Comparison of ENCODE assay signal across 11 cellular contexts in the genomic region with DNA sequence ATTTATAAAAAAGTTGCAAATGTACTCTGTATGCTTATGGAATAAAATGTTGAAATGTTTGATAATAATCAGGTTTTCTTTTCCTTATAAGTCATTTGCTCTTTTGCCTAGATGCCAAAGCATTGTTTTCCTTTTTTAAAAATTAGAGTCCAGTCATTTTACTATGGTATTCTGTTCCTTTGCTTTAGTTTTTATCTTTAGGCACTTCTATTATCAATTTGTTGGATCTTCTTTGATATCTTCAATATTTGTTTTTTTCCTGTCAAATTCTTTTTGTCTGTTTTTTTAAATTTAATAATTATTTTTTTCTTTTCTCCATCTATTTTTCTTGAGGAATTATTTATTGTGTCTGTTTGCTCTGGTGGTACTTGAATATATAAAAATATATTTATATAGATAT. TPM values are rescaled to one million over a fixed set of nuclear protein-coding genes. Genes with fewer than 3 reads are reported as not detected.
A peak's percentile ranks its signal among the peaks of the same experiment; 100 is the strongest.
DNase-seq lines count a peak whose midpoint lies in the region; FAIRE-seq and TF ChIP-seq lines count a peak whose summit lies in the region.
"Not testable (repeated sequence)": the region's sequence is repeated elsewhere in the genome, so short reads cannot be mapped to it uniquely, and the experiment has no call there.
"Had no signal": no experiment of that assay in that cellular context is flagged by ENCODE, and none has a peak within 500 bp of the region (broad histone marks: within the 10 kb centered on the region; RNA-seq: fewer than 3 reads in every experiment).

No MANE protein-coding gene starts in this region.

- CTCF ChIA-PET in HEK293 (lab: Yijun Ruan, JAX): interaction anchor here (3.4 kb wide), 1 partner anchor 10 kb away, joined by 14 read pairs; no protein-coding TSS in a partner anchor

- peak; percentile 43 for FAIRE-seq in A204.1 (lab: Jason Lieb, UNC)
- FAIRE-seq in TTC549 (lab: Jason Lieb, UNC): peak; percentile 29
- peak; percentile 80 for FAIRE-seq in colon (lab: Jason Lieb, UNC)
- peak; percentile 82 for FAIRE-seq in frontal cortex (lab: Jason Lieb, UNC)
- peak; percentile 76 for FAIRE-seq in kidney (lab: Jason Lieb, UNC)

- not testable (repeated sequence) for TF ChIP-seq CTCF in HEK293 (tag by site-specific recombination; IDR thresholded peaks at IDR 0.05); kidney (IDR thresholded peaks at IDR 0.05; ENCODE audit: borderline replicate concordance, extremely low read depth, insufficient read depth)

- not testable (repeated sequence) for H3K4me1 ChIP-seq in HEK293 (ENCODE audit: control insufficient read depth, insufficient read depth, low read length); kidney (ENCODE audit: control insufficient read depth in 1 of 2, insufficient read depth in 1 of 2, low read depth in 1 of 2, low read length in 2 of 2)

- not testable (repeated sequence) for H3K9ac ChIP-seq in kidney (ENCODE audit: low read length in 2 of 2)

- POLR2A ChIA-PET in HEK293 (lab: Yijun Ruan, JAX): not testable (repeated sequence)

- H3K36me3 ChIP-seq in HEK293 (ENCODE audit: control insufficient read depth in 2 of 2, insufficient read depth in 1 of 2, low read length in 2 of 2); kidney (ENCODE audit: control insufficient read depth in 1 of 2, insufficient read depth in 2 of 2, low read length in 2 of 2): not testable (repeated sequence)

- not testable (repeated sequence) for H3K4me3 ChIP-seq in HEK293 (ENCODE audit: low read depth, low read length); kidney (ENCODE audit: low read length in 2 of 2)

- not testable (repeated sequence) for H3K27ac ChIP-seq in HEK293 (ENCODE audit: extremely low read depth, low read depth, low read length); kidney (ENCODE audit: low read depth in 2 of 2, low read length in 2 of 2)

- intact Hi-C loops in kidney (cut with DNase I): not testable (repeated sequence)

- H3K9me3 ChIP-seq in HEK293 (ENCODE audit: control insufficient read depth, insufficient read depth, low read depth, low read length); kidney (ENCODE audit: control insufficient read depth in 1 of 2, low read length in 2 of 2): not testable (repeated sequence)

- not testable (repeated sequence) for DNase-seq in frontal cortex (ENCODE audit: low spot score in 2 of 2); kidney

TF ChIP-seq in HEK293, 187 proteins besides CTCF, POLR2A, EP300 and RAD21:
- TF ChIP-seq ZNF133 (tag by site-specific recombination; IDR thresholded peaks at IDR 0.05): peak; percentile 90

RNA-seq across cellular contexts. Expression of a gene that starts 28.3 kb away (rescaled TPM):
- total RNA-seq in frontal cortex (2.9 TPM), kidney (8.9 TPM)
- 2.4 TPM for polyA plus RNA-seq in kidney (ENCODE audit: insufficient read depth, low read depth, low replicate concordance)
- total RNA-seq: CD4-positive, alpha-beta memory T cell; CD4-positive, CD25-positive, alpha-beta regulatory T cell; G401 had no signal
- polyA plus RNA-seq: CD14-positive monocyte; CD4-positive, alpha-beta memory T cell; CD4-positive, CD25-positive, alpha-beta regulatory T cell; CD8-positive, alpha-beta memory T cell had no signal
